In the genomic region with DNA sequence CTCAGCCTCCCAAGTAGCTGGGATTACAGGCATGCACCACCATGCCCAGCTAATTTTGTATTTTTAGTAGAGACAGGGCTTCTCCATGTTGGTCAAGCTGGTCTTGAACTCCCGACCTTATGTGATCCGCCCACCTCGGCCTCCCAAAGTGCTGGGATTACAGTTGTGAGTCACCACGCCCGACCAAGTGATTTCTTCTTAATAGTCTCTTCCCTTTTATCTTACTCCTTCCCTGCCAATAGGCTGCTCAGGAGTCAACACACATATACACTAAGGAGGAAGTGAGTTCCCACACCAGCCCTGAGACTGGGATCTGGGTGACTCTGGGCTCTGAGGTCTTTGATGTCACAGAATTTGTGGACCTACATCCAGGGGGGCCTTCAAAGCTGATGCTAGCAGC, we compare ENCODE assay signal across 2 cellular contexts. TPM values are rescaled to one million over a fixed set of nuclear protein-coding genes. Genes with fewer than 3 reads are reported as not detected.
"Had no signal": no experiment of that assay in that cellular context is flagged by ENCODE, and none has a peak within 500 bp of the region (broad histone marks: within the 10 kb centered on the region; RNA-seq: fewer than 3 reads in every experiment).

No MANE protein-coding gene starts in this region.

RNA-seq across cellular contexts. Expression of a gene that starts 37.5 kb away (rescaled TPM):
- total RNA-seq: naive thymus-derived CD4-positive, alpha-beta T cell; occipital lobe had no signal
